In genomic region chr9:109469646-109470358, GRCh38 we compare ENCODE assay signal across 8 cellular contexts. TPM values are rescaled to one million over a fixed set of nuclear protein-coding genes. Genes with fewer than 3 reads are reported as not detected.
DNase-seq lines count a peak whose midpoint lies in the region; ATAC-seq, FAIRE-seq and TF ChIP-seq lines count a peak whose summit lies in the region.

No MANE protein-coding gene starts in this region.

- no peak overlapping the region for H3K27ac ChIP-seq in Karpas-422 (ENCODE audit: low read length)
- H3K27ac ChIP-seq in Peyer's patch, result no peak overlapping the region
- H3K27ac ChIP-seq in pancreas, result no peak overlapping the region

- peaks cover 13% of the 10 kb centered on the region for H3K27me3 Mint-ChIP-seq in activated T-helper 2 cell treated with anti-CD3 and anti-CD28 coated beads, Interferon-gamma antibody, Interleukin-2, Interleukin-4, amounts not matched to agents 10 μg/mL and 5 μg/mL and 100 μg/mL, durations not matched to agents 14 hours and 24 hours and 36 hours (ENCODE audit: low read depth)

- no peaks in the 10 kb centered on the region for H4K20me1 ChIP-seq in Karpas-422 (ENCODE audit: insufficient read depth, low read depth, low read length)

- H3K4me2 ChIP-seq in Karpas-422 (ENCODE audit: low read depth, low read length, poor library complexity, severe bottlenecking), result no peak overlapping the region

- FAIRE-seq in pancreas (lab: Jason Lieb, UNC), result peak; percentile 49

- no peaks in the 10 kb centered on the region for H3K36me3 Mint-ChIP-seq in activated T-helper 2 cell treated with anti-CD3 and anti-CD28 coated beads, Interferon-gamma antibody, Interleukin-2, Interleukin-4, amounts not matched to agents 10 μg/mL and 5 μg/mL and 100 μg/mL, durations not matched to agents 14 hours and 24 hours and 36 hours (ENCODE audit: low read depth)

- peaks cover 38% of the 10 kb centered on the region for H3K4me1 Mint-ChIP-seq in activated T-helper 2 cell treated with anti-CD3 and anti-CD28 coated beads, Interferon-gamma antibody, Interleukin-2, Interleukin-4, amounts not matched to agents 10 μg/mL and 5 μg/mL and 100 μg/mL, durations not matched to agents 14 hours and 24 hours and 36 hours (ENCODE audit: low read depth)

- H3K36me3 ChIP-seq in Karpas-422 (ENCODE audit: insufficient read depth, low read length) (no peaks in the 10 kb centered on the region), Peyer's patch (no peaks in the 10 kb centered on the region), pancreas (no peaks in the 10 kb centered on the region)

- TF ChIP-seq POLR2A in Peyer's patch (IDR thresholded peaks at IDR 0.05), result no peak

- no peaks in the 10 kb centered on the region for H3K79me2 ChIP-seq in Karpas-422 (ENCODE audit: low read length)

- ATAC-seq in GM21825 (IDR thresholded peaks at IDR 0.05; ENCODE audit: unreplicated experiment) (peak; percentile 95), pancreas (peak; percentile 91 to 98 (median 96))

- TF ChIP-seq CTCF in Peyer's patch (IDR thresholded peaks at IDR 0.05) (peak; percentile 41 to 90 (median 81)), pancreas (IDR thresholded peaks at IDR 0.05) (peak; percentile 79 to 93 (median 86))

- H3K4me1 ChIP-seq in Karpas-422 (ENCODE audit: low read length) (no peaks in the 10 kb centered on the region), Peyer's patch (peaks cover 0 to 8% (median 0%) of the 10 kb centered on the region in 4 donors), pancreas (peaks cover 7 to 32% (median 14%) of the 10 kb centered on the region in 3 donors)

- intact Hi-C loops in activated T-helper 2 cell treated with anti-CD3 and anti-CD28 coated beads, Interferon-gamma antibody, Interleukin-2, Interleukin-4, amounts not matched to agents 10 μg/mL and 5 μg/mL and 100 μg/mL, durations not matched to agents 14 hours and 24 hours and 36 hours (cut with micrococcal nuclease), result loop anchor here (1.0 to 10.0 kb wide), 5 partner anchors 30 to 226 kb away; partner anchors contain the start of gene EPB41L4B
- intact Hi-C loops in pancreas (cut with DNase I), result no loop called here

- no peak overlapping the region for H2AFZ ChIP-seq in Karpas-422 (ENCODE audit: low read length)

- H3K9ac ChIP-seq in Karpas-422 (ENCODE audit: low read length), result no peak overlapping the region

- H3K4me3 ChIP-seq in Karpas-422 (ENCODE audit: low read length) (no peak overlapping the region), Peyer's patch (no peak overlapping the region), pancreas (no peak overlapping the region)

- H3K9me3 ChIP-seq in Karpas-422 (ENCODE audit: low read length) (no peaks in the 10 kb centered on the region), Peyer's patch (no peaks in the 10 kb centered on the region), pancreas (no peaks in the 10 kb centered on the region)

- H3K27ac Mint-ChIP-seq in activated T-helper 2 cell treated with anti-CD3 and anti-CD28 coated beads, Interferon-gamma antibody, Interleukin-2, Interleukin-4, amounts not matched to agents 10 μg/mL and 5 μg/mL and 100 μg/mL, durations not matched to agents 14 hours and 24 hours and 36 hours, result no peak overlapping the region

- no peaks in the 10 kb centered on the region for H3K9me2 ChIP-seq in Karpas-422 (replicated peaks; ENCODE audit: insufficient read depth, low read length)

- H3K4me3 Mint-ChIP-seq in activated T-helper 2 cell treated with anti-CD3 and anti-CD28 coated beads, Interferon-gamma antibody, Interleukin-2, Interleukin-4, amounts not matched to agents 10 μg/mL and 5 μg/mL and 100 μg/mL, durations not matched to agents 14 hours and 24 hours and 36 hours (ENCODE audit: low read depth), result no peak overlapping the region

- no peaks in the 10 kb centered on the region for H3K9me3 Mint-ChIP-seq in activated T-helper 2 cell treated with anti-CD3 and anti-CD28 coated beads, Interferon-gamma antibody, Interleukin-2, Interleukin-4, amounts not matched to agents 10 μg/mL and 5 μg/mL and 100 μg/mL, durations not matched to agents 14 hours and 24 hours and 36 hours

- WGBS in pancreas, 2 donors, result 32 to 34% methylated on average over 13 of the region's 13 CpGs

- H3K27me3 ChIP-seq in Karpas-422 (ENCODE audit: low read length) (no peaks in the 10 kb centered on the region), Peyer's patch (no peaks in the 10 kb centered on the region), pancreas (no peaks in the 10 kb centered on the region)

- DNase-seq in GDM1 (lab: John Stamatoyannopoulos, UW) (peak; percentile 52), Karpas-422 (peak; percentile 85), Peyer's patch (peak; percentile 27 to 85 (median 74)), foreskin melanocyte (peak; percentile 94), pancreas (peak in 5 of 6 donors; percentile 61 to 83 (median 72)), ureter (ENCODE audit: low spot score) (peak; percentile 73)
- DNase-seq in activated T-helper 2 cell treated with anti-CD3 and anti-CD28 coated beads, Interferon-gamma antibody, Interleukin-2, Interleukin-4, amounts not matched to agents 10 μg/mL and 5 μg/mL and 100 μg/mL, durations not matched to agents 14 hours and 24 hours and 36 hours (ENCODE audit: low spot score), result peak; percentile 58

RNA-seq across cellular contexts. Expression of gene PTPN3, which starts 28.3 kb away (rescaled TPM):
- not detected in 2 replicates for total RNA-seq in Karpas-422 (2014; rRNA removed; shearing (Covaris generic); ENCODE audit: low replicate concordance)
- total RNA-seq in Peyer's patch (10 to 100 TPM; 17.3 to 53.6 (median 37.4) TPM), pancreas (10 to 100 TPM; 12.5 to 14.5 (median 13.6) TPM), ureter (36.4 TPM)
- total RNA-seq in activated T-helper 2 cell treated with anti-CD3 and anti-CD28 coated beads, Interferon-gamma antibody, Interleukin-2, Interleukin-4, amounts not matched to agents 10 μg/mL and 5 μg/mL and 100 μg/mL, durations not matched to agents 14 hours and 24 hours and 36 hours, result 9.2 and 9.4 TPM in 2 replicates
- polyA plus RNA-seq in pancreas, result 10 to 100 TPM in 1 of 2 donors, 1 to 10 TPM in 1; 8.0 to 16.6 TPM

Comparison
In these comparisons a context has a peak if more than half of its experiments do, and no peak if none do; other contexts are left out.
1. RNA of gene PTPN3, which starts 28.3 kb away (total RNA-seq): 17.3 to 53.6 TPM in Peyer's patch, 36.4 TPM in ureter (single experiment), 12.5 to 14.5 TPM in pancreas and 9.2 to 9.4 TPM in activated T-helper 2 cell treated with anti-CD3 and anti-CD28 coated beads, Interferon-gamma antibody, Interleukin-2, Interleukin-4, amounts not matched to agents 10 μg/mL and 5 μg/mL and 100 μg/mL, durations not matched to agents 14 hours and 24 hours and 36 hours; not detected in Karpas-422; every median in the first group is over 10 times any median in the second.
2. Peak in every context shown above with its lines, with median percentiles within 50 percentile points of each other: DNase-seq.